ENCODE assay signal across 10 cellular contexts in the genomic region with DNA sequence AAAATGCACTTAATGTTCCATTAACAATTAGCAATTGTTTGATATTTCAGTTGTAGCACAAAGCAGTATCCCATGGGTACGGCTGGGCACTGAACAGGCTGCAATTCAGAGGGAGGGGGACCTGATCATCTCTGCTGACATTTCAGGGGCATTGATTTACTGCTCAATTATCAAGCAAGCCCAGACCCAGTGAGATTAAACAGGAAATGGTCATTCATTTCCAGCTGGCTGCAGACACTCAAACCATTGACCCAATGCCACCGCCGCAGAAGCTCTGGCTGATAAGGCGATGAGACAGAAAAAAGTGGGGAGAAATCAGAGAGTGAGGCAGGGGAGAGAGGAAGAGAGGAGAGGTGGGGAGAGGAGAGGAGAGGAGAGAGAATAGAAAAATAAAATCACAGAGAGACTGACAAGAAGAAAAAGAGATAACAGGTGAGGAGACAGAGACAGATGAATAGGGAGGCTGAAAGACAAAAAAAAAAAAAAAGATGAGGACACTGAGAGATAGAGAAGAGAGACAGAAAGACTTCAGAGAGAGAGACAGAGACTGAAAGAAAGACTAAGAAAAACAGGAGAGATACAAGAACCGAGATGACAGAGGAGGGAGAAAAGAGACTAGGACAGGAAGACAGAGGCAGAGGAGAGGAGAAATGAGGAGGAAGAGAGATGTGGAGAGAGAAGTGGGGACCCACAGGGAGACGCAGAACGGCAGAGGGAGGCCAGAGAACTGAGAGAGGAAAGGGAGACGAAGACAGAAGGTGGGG. TPM values are rescaled to one million over a fixed set of nuclear protein-coding genes. Genes with fewer than 3 reads are reported as not detected.
DNase-seq lines count a peak whose midpoint lies in the region; ATAC-seq and TF ChIP-seq lines count a peak whose summit lies in the region.
"Had no signal": no experiment of that assay in that cellular context is flagged by ENCODE, and none has a peak within 500 bp of the region (broad histone marks: within the 10 kb centered on the region; RNA-seq: fewer than 3 reads in every experiment).

No MANE protein-coding gene starts in this region.

- BruUV-seq in Caco-2 (replicated peaks; lab: Mats Ljungman, UMichigan): TSS peak; percentile 63

- intact Hi-C loops in Caco-2 (cut with micrococcal nuclease; ENCODE audit: unreplicated experiment) (loop anchor here (5.0 kb wide), 2 partner anchors 88 to 218 kb away; no protein-coding TSS in a partner anchor), ovary (cut with DNase I) (no loop called here)

- 29 to 34% (median 31%) methylated on average over 8 of the region's 8 CpGs for WGBS in ovary, 3 donors

- H3K4me3 ChIP-seq in Caco-2 (ENCODE audit: low read depth, low read length) (peak overlapping the region; percentile 46; the same call in 1 of the 2 replicates), ovary (no peak overlapping the region)

- TF ChIP-seq CTCF in Caco-2 (IDR thresholded peaks at IDR 0.05; ENCODE audit: insufficient read depth in 1 of 2, low read depth in 1 of 2, low read length in 1 of 2, severe bottlenecking in 1 of 2, unreplicated experiment in 1 of 2): no peak
- TF ChIP-seq CTCF in chondrocyte (IDR thresholded peaks at IDR 0.05): no peak
- TF ChIP-seq CTCF in ovary (IDR thresholded peaks at IDR 0.05): no peak

- H3K9me3 ChIP-seq in Caco-2 (no peaks in the 10 kb centered on the region), ovary (no peaks in the 10 kb centered on the region)
- H3K9me3 ChIP-seq: MG63 had no signal

- H3K27me3 Mint-ChIP-seq in Caco-2 (ENCODE audit: insufficient read depth, unreplicated experiment): peaks cover 19% of the 10 kb centered on the region
- H3K27me3 Mint-ChIP-seq in chondrocyte (ENCODE audit: low read depth): peaks cover 29% of the 10 kb centered on the region
- peaks cover 31 to 43% of the 10 kb centered on the region in 2 donors for H3K27me3 Mint-ChIP-seq in natural killer cell treated with Interleukin-12 subunit alpha and Interleukin-12 subunit beta and Interleukin-15 and Interleukin-18, amount 100 ng/mL, for 72 hours

- H3K27ac Mint-ChIP-seq in Caco-2 (ENCODE audit: unreplicated experiment): peak overlapping the region; percentile 0
- H3K27ac Mint-ChIP-seq in chondrocyte (ENCODE audit: unreplicated experiment): no peak overlapping the region
- H3K27ac Mint-ChIP-seq in natural killer cell treated with Interleukin-12 subunit alpha and Interleukin-12 subunit beta and Interleukin-15 and Interleukin-18, amount 100 ng/mL, for 72 hours: no peak overlapping the region
- H3K27ac Mint-ChIP-seq: effector memory CD8-positive, alpha-beta T cell had no signal

- DNase-seq in Caco-2: no peak
- DNase-seq in NCI-H146 (lab: John Stamatoyannopoulos, UW): peak; percentile 60
- DNase-seq in chondrocyte (ENCODE audit: low spot score): no peak
- DNase-seq in natural killer cell treated with Interleukin-12 subunit alpha and Interleukin-12 subunit beta and Interleukin-15 and Interleukin-18, amount 100 ng/mL, for 72 hours (ENCODE audit: low spot score): no peak
- no peak for DNase-seq in stimulated activated CD4-positive, alpha-beta T cell treated with anti-CD3 and anti-CD28 coated beads, Interleukin-15, amount 100 ng/mL, for 24 hours
- DNase-seq in ovary: no peak
- DNase-seq: effector memory CD8-positive, alpha-beta T cell had no signal

- no peak for TF ChIP-seq EP300 in ovary (IDR thresholded peaks at IDR 0.05)

- TF ChIP-seq POLR2A in ovary (IDR thresholded peaks at IDR 0.05): no peak

- H3K27ac ChIP-seq in ovary: no peak overlapping the region

- H3K9me3 Mint-ChIP-seq in Caco-2 (ENCODE audit: unreplicated experiment) (no peaks in the 10 kb centered on the region), chondrocyte (ENCODE audit: low read depth) (no peaks in the 10 kb centered on the region)
- H3K9me3 Mint-ChIP-seq in natural killer cell treated with Interleukin-12 subunit alpha and Interleukin-12 subunit beta and Interleukin-15 and Interleukin-18, amount 100 ng/mL, for 72 hours: no peaks in the 10 kb centered on the region
- H3K9me3 Mint-ChIP-seq: effector memory CD8-positive, alpha-beta T cell had no signal

- H3K27me3 ChIP-seq in Caco-2 (replicated peaks; ENCODE audit: control insufficient read depth, insufficient read depth, low read length) (peaks cover 3% of the 10 kb centered on the region), ovary (no peaks in the 10 kb centered on the region)

- H3K36me3 ChIP-seq in Caco-2 (ENCODE audit: control insufficient read depth, insufficient read depth, low read length): no peaks in the 10 kb centered on the region
- H3K36me3 ChIP-seq in ovary: no peaks in the 10 kb centered on the region
- H3K36me3 ChIP-seq: MG63 had no signal

- H3K4me3 Mint-ChIP-seq in Caco-2 (ENCODE audit: unreplicated experiment) (peak overlapping the region; percentile 72), chondrocyte (ENCODE audit: unreplicated experiment) (peak overlapping the region; percentile 79)
- H3K4me3 Mint-ChIP-seq in natural killer cell treated with Interleukin-12 subunit alpha and Interleukin-12 subunit beta and Interleukin-15 and Interleukin-18, amount 100 ng/mL, for 72 hours: peak overlapping the region; percentile 5

- CTCF ChIA-PET in Caco-2 (lab: Charles Lee): no interaction called here

- peaks cover 6% of the 10 kb centered on the region; the same call in 1 of the 2 replicates for H3K4me1 ChIP-seq in Caco-2
- H3K4me1 ChIP-seq in ovary (ENCODE audit: insufficient read depth): no peaks in the 10 kb centered on the region

- H3K4me1 Mint-ChIP-seq in Caco-2 (ENCODE audit: low read depth, unreplicated experiment) (peaks cover 18% of the 10 kb centered on the region), chondrocyte (ENCODE audit: low read depth) (peaks cover 13% of the 10 kb centered on the region)
- H3K4me1 Mint-ChIP-seq in natural killer cell treated with Interleukin-12 subunit alpha and Interleukin-12 subunit beta and Interleukin-15 and Interleukin-18, amount 100 ng/mL, for 72 hours (ENCODE audit: low read depth in 2 of 2): peaks cover 9 to 10% of the 10 kb centered on the region in 2 donors

- POLR2A ChIA-PET in Caco-2 (lab: Charles Lee): no interaction called here

- no peak for ATAC-seq in natural killer cell treated with Interleukin-12 subunit alpha and Interleukin-12 subunit beta and Interleukin-15 and Interleukin-18, amount 100 ng/mL, for 72 hours
- ATAC-seq in HG03175 (IDR thresholded peaks at IDR 0.05; ENCODE audit: unreplicated experiment): no peak
- ATAC-seq in GM19023 (IDR thresholded peaks at IDR 0.05; ENCODE audit: unreplicated experiment): no peak
- ATAC-seq: effector memory CD8-positive, alpha-beta T cell had no signal

- H3K36me3 Mint-ChIP-seq in Caco-2 (ENCODE audit: insufficient read depth, unreplicated experiment) (no peaks in the 10 kb centered on the region), chondrocyte (ENCODE audit: low read depth) (no peaks in the 10 kb centered on the region)
- peaks cover 7% of the 10 kb centered on the region for H3K36me3 Mint-ChIP-seq in natural killer cell treated with Interleukin-12 subunit alpha and Interleukin-12 subunit beta and Interleukin-15 and Interleukin-18, amount 100 ng/mL, for 72 hours

RNA-seq across cellular contexts. Expression of a gene that starts 1.0 kb away (rescaled TPM):
- total RNA-seq in Caco-2 (2022) (2.7 and 2.8 TPM in 2 replicates), chondrocyte (0.05 TPM in 1 of 3 replicates, not detected in the others), ovary (under 1 TPM in 3 of 7 donors, not detected in 4; under 0.01 to 0.28 (median 0.12) TPM)
- total RNA-seq in natural killer cell treated with Interleukin-12 subunit alpha and Interleukin-12 subunit beta and Interleukin-15 and Interleukin-18, amount 100 ng/mL, for 72 hours: under 1 TPM in 1 of 2 donors, not detected in 1; 0.31 TPM
- under 1 TPM; 0.01 to 0.25 TPM for polyA plus RNA-seq in ovary

Comparison
In these comparisons a context has a peak if more than half of its experiments do, and no peak if none do; other contexts are left out.
1. H3K4me3 Mint-ChIP-seq: peak in every context shown above with its lines; median percentile 79 in chondrocyte; 72 in Caco-2; 5 in natural killer cell treated with Interleukin-12 subunit alpha and Interleukin-12 subunit beta and Interleukin-15 and Interleukin-18, amount 100 ng/mL, for 72 hours.